ENCODE assay signal across 13 cellular contexts in the genomic region with DNA sequence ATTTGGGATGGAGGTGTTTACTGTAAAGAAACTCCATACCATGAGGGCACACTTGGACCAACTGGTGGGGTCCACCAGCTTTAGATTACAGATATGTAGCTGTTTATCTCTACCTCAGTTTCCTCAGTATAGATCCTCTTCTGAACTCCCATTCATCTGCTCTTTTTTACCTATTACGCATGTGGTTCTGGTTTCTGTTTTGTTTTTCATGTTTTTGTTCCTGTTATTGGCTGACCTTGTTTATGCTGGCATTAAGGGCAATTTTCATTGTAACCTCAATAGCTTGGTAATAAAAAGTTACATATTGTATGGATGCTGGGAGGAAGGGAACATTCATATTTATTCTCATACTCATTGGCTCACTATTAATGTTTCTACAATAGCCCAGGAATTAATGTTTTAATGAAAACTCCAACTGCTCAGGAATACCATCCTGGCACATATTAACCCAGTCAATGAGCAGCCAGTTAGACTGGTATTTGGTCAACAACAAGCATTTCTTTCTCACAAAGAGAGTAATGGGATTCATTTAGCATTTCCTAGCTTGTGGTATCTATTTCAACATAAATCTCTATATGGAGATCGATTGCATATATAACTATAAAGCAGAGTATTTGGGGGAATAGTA.
DNase-seq lines count a peak whose midpoint lies in the region; ATAC-seq and TF ChIP-seq lines count a peak whose summit lies in the region.
"Had no signal": no experiment of that assay in that cellular context is flagged by ENCODE, and none has a peak within 500 bp of the region (broad histone marks: within the 10 kb centered on the region; RNA-seq: fewer than 3 reads in every experiment).

No MANE protein-coding gene starts in this region.

- no peak overlapping the region for H3K4me2 ChIP-seq in osteoblast (ENCODE audit: insufficient read depth, low read length)

- no peak overlapping the region for H2AFZ ChIP-seq in osteoblast (ENCODE audit: low read length)

- 71% methylated on average over 2 of the region's 2 CpGs for WGBS in right cardiac atrium

- no peaks in the 10 kb centered on the region for H3K36me3 ChIP-seq in osteoblast (ENCODE audit: insufficient read depth, low read length)
- H3K36me3 ChIP-seq: neutrophil, SJSA1 had no signal

- H3K9me3 ChIP-seq in osteoblast (ENCODE audit: low read depth, low read length) = no peaks in the 10 kb centered on the region
- no peaks in the 10 kb centered on the region for H3K9me3 ChIP-seq in right cardiac atrium (ENCODE audit: control insufficient read depth, low read length)
- H3K9me3 ChIP-seq: neutrophil, SJSA1 had no signal

- DNase-seq in osteoblast (ENCODE audit: insufficient read length, low spot score, missing footprints) (peak; percentile 27), coronary artery (ENCODE audit: low spot score) (no peak), right cardiac atrium (no peak), amniotic stem cell (lab: John Stamatoyannopoulos, UW) (no peak)
- DNase-seq in activated CD4-positive, alpha-beta T cell treated with anti-CD3 and anti-CD28 coated beads for 4 hours = no peak
- DNase-seq: CD8-positive, alpha-beta T cell; GF-D8; NCI-H2029 had no signal

- peaks cover 4% of the 10 kb centered on the region for H3K4me1 ChIP-seq in osteoblast (ENCODE audit: insufficient read depth, low read length)
- no peaks in the 10 kb centered on the region for H3K4me1 ChIP-seq in right cardiac atrium (ENCODE audit: control insufficient read depth, insufficient read depth, low read length)
- H3K4me1 ChIP-seq: SJSA1 had no signal

- H3K4me3 ChIP-seq in osteoblast (ENCODE audit: insufficient read depth, low read length) = no peak overlapping the region
- H3K4me3 ChIP-seq in coronary artery = no peak overlapping the region
- no peak overlapping the region for H3K4me3 ChIP-seq in right cardiac atrium (ENCODE audit: low read length)
- H3K4me3 ChIP-seq: SJSA1 had no signal

- no peaks in the 10 kb centered on the region for H3K79me2 ChIP-seq in osteoblast (ENCODE audit: insufficient read depth, low read length)

- TF ChIP-seq CTCF in osteoblast (IDR thresholded peaks at IDR 0.05; ENCODE audit: extremely low read depth, low read depth, low read length) (no peak), coronary artery (IDR thresholded peaks at IDR 0.05) (no peak)

- ATAC-seq in GM19035 (IDR thresholded peaks at IDR 0.05; ENCODE audit: unreplicated experiment) (peak; percentile 69), GM21717 (IDR thresholded peaks at IDR 0.05; ENCODE audit: unreplicated experiment) (peak; percentile 82), HG03280 (IDR thresholded peaks at IDR 0.05; ENCODE audit: unreplicated experiment) (peak; percentile 72), right cardiac atrium (no peak)
- ATAC-seq: CD8-positive, alpha-beta T cell had no signal

- no peaks in the 10 kb centered on the region for H4K20me1 ChIP-seq in osteoblast (ENCODE audit: insufficient read depth, low read length)

- intact Hi-C loops in right cardiac atrium (cut with DNase I) = no loop called here

- H3K27ac ChIP-seq in osteoblast (ENCODE audit: low read depth, low read length) (no peak overlapping the region), coronary artery (no peak overlapping the region), right cardiac atrium (ENCODE audit: low read length) (no peak overlapping the region)
- H3K27ac ChIP-seq: neutrophil, SJSA1 had no signal

- H3K27me3 ChIP-seq in osteoblast (ENCODE audit: insufficient read depth, low read length) (peaks cover 7% of the 10 kb centered on the region), right cardiac atrium (ENCODE audit: control insufficient read depth, insufficient read depth) (no peaks in the 10 kb centered on the region)
- H3K27me3 ChIP-seq: SJSA1 had no signal

Comparison
In these comparisons a context has a peak if more than half of its experiments do, and no peak if none do; other contexts are left out.
1. ATAC-seq: peak in GM19035 (single experiment), GM21717 (single experiment) and HG03280 (single experiment); none in right cardiac atrium (0 of 2).